28 cellular contexts compared by ENCODE assay signal in genomic region chr7:142409471-142409870, GRCh38.
"Had no signal": no experiment of that assay in that cellular context is flagged by ENCODE, and none has a peak within 500 bp of the region (broad histone marks: within the 10 kb centered on the region; RNA-seq: fewer than 3 reads in every experiment).

No MANE protein-coding gene starts in this region.

- ATAC-seq: activated naive CD4-positive, alpha-beta T cell treated with anti-CD3 and anti-CD28 coated beads, Interleukin-2, amount 50 U/mL, for 72 hours; activated naive CD8-positive, alpha-beta T cell treated with anti-CD3 and anti-CD28 coated beads, Interleukin-2, amount 50 U/mL, for 24 hours; activated T-cell treated with anti-CD3 and anti-CD28 coated beads, Interleukin-2, amount 50 U/mL, for 4 hours; body of pancreas; Panc1; SK-N-SH treated with all-trans-retinoic acid at 6 μM for 48 hours had no signal

- H3K4me1 ChIP-seq: ascending aorta, body of pancreas had no signal

- H3K27me3 ChIP-seq: ascending aorta, body of pancreas, MG63, SJSA1 had no signal

- H3K4me1 Mint-ChIP-seq: activated B cell treated with CpG ODN at 0.5 μM for 24 hours; central memory CD8-positive, alpha-beta T cell had no signal

- H3K27ac Mint-ChIP-seq: activated B cell treated with CpG ODN at 0.5 μM for 24 hours; activated CD4-positive, alpha-beta memory T cell treated with anti-CD3 and anti-CD28 coated beads for 36 hours; activated CD4-positive, alpha-beta T cell treated with anti-CD3 and anti-CD28 coated beads, Interleukin-2, amount 10 ng/mL, durations not matched to agents 24 days and 14 days; activated naive CD4-positive, alpha-beta T cell treated with anti-CD3 and anti-CD28 coated beads, Interleukin-2, amount 50 U/mL, for 72 hours; activated naive CD8-positive, alpha-beta T cell treated with anti-CD3 and anti-CD28 coated beads, Interleukin-2, amount 50 U/mL, for 24 hours had no signal

- H3K36me3 Mint-ChIP-seq: activated CD4-positive, alpha-beta memory T cell treated with anti-CD3 and anti-CD28 coated beads for 36 hours; activated naive CD4-positive, alpha-beta T cell treated with anti-CD3 and anti-CD28 coated beads, Interleukin-2, amount 50 U/mL, for 72 hours had no signal

- H3K4me3 ChIP-seq: ascending aorta, body of pancreas, MG63, SJSA1 had no signal

- DNase-seq: activated B cell treated with CpG ODN at 0.5 μM for 24 hours; activated CD4-positive, alpha-beta memory T cell treated with anti-CD3 and anti-CD28 coated beads for 36 hours; activated CD4-positive, alpha-beta T cell treated with anti-CD3 and anti-CD28 coated beads for 1 hour; activated CD4-positive, alpha-beta T cell treated with anti-CD3 and anti-CD28 coated beads, Interleukin-2, amount 10 ng/mL, durations not matched to agents 24 days and 14 days; activated CD8-positive, alpha-beta memory T cell treated with anti-CD3 and anti-CD28 coated beads for 24 hours; activated effector memory CD4-positive, alpha-beta T cell treated with anti-CD3 and anti-CD28 coated beads, Interleukin-2, amount 50 U/mL, for 16 hours; activated naive CD4-positive, alpha-beta T cell treated with Interleukin-2 at 50 U/mL for 16 hours; activated naive CD8-positive, alpha-beta T cell treated with anti-CD3 and anti-CD28 coated beads, Interleukin-2, amount 50 U/mL, for 24 hours; activated T-cell treated with anti-CD3 and anti-CD28 coated beads, Interleukin-2, amount 50 U/mL, for 4 hours; amniotic stem cell; body of pancreas; cortex of kidney; MG63; NCI-H1048; NCI-H1930; NCI-H2171 treated with DMSO at 0.1 percent for 48 hours; NCI-H226; NCI-H526 treated with DMSO at 0.1 percent for 48 hours; NCI-H82; Right ventricle myocardium superior; SW 1271 had no signal

- H3K36me3 ChIP-seq: ascending aorta, MG63, SJSA1 had no signal

- H3K9me3 Mint-ChIP-seq: activated CD4-positive, alpha-beta memory T cell treated with anti-CD3 and anti-CD28 coated beads for 36 hours; activated CD4-positive, alpha-beta T cell treated with anti-CD3 and anti-CD28 coated beads, Interleukin-2, amount 10 ng/mL, durations not matched to agents 24 days and 14 days; activated naive CD4-positive, alpha-beta T cell treated with anti-CD3 and anti-CD28 coated beads, Interleukin-2, amount 50 U/mL, for 72 hours; activated naive CD8-positive, alpha-beta T cell treated with anti-CD3 and anti-CD28 coated beads, Interleukin-2, amount 50 U/mL, for 24 hours; activated T-cell treated with anti-CD3 and anti-CD28 coated beads, Interleukin-2, amount 50 U/mL, for 4 hours; central memory CD8-positive, alpha-beta T cell had no signal

- H3K9me3 ChIP-seq: ascending aorta, body of pancreas, MG63, SJSA1 had no signal

- H3K4me3 Mint-ChIP-seq: activated B cell treated with CpG ODN at 0.5 μM for 24 hours; activated CD4-positive, alpha-beta memory T cell treated with anti-CD3 and anti-CD28 coated beads for 36 hours; activated CD4-positive, alpha-beta T cell treated with anti-CD3 and anti-CD28 coated beads, Interleukin-2, amount 10 ng/mL, durations not matched to agents 24 days and 14 days; activated naive CD8-positive, alpha-beta T cell treated with anti-CD3 and anti-CD28 coated beads, Interleukin-2, amount 50 U/mL, for 24 hours; activated T-cell treated with anti-CD3 and anti-CD28 coated beads, Interleukin-2, amount 50 U/mL, for 4 hours; central memory CD8-positive, alpha-beta T cell had no signal

- H3K27ac ChIP-seq: ascending aorta, body of pancreas, RWPE1, SJSA1 had no signal
